12 cellular contexts compared by ENCODE assay signal in the genomic region with DNA sequence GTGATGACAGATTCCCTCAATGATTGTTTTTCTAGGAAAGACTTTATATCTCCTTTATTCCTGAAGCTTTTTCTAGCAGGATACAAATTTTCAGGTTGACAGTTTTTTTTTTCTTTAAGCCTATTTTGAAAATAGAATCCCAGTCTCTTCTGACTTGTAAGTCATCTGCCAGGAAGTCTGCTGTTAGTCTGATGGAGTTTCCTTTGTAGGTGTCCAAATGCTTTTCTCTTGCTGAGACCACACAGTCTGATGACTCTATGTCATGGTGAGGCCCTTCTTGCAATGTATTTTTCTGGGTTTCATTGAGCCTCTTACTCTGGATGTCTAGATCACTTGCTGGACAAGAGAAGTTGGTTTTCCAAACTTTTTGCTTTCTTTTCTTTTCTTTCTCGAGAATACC.
"Had no signal": no experiment of that assay in that cellular context is flagged by ENCODE, and none has a peak within 500 bp of the region (broad histone marks: within the 10 kb centered on the region; RNA-seq: fewer than 3 reads in every experiment).

No MANE protein-coding gene starts in this region.

- H3K4me3 ChIP-seq: psoas muscle, right lobe of liver, spleen, thoracic aorta had no signal

- H3K27me3 Mint-ChIP-seq: memory B cell had no signal

- H3K27ac Mint-ChIP-seq: memory B cell had no signal

- H3K4me3 Mint-ChIP-seq: memory B cell had no signal

- ATAC-seq: psoas muscle, right lobe of liver had no signal

- DNase-seq: activated CD4-positive, CD25-positive, alpha-beta regulatory T cell treated with anti-CD3 and anti-CD28 coated beads, Interleukin-2, amount 50 U/mL, for 72 hours; aorta; foreskin melanocyte; head of caudate nucleus; psoas muscle; right lobe of liver; SIG-M5; spleen; stimulated activated CD4-positive, alpha-beta T cell treated with anti-CD3 and anti-CD28 coated beads, Interleukin-2, amount 100 ng/mL, for 24 hours; stimulated activated naive CD4-positive, alpha-beta T cell treated with Interleukin-2 at 50 U/mL for 16 hours had no signal
